1 cellular context compared by ENCODE assay signal in the genomic region with DNA sequence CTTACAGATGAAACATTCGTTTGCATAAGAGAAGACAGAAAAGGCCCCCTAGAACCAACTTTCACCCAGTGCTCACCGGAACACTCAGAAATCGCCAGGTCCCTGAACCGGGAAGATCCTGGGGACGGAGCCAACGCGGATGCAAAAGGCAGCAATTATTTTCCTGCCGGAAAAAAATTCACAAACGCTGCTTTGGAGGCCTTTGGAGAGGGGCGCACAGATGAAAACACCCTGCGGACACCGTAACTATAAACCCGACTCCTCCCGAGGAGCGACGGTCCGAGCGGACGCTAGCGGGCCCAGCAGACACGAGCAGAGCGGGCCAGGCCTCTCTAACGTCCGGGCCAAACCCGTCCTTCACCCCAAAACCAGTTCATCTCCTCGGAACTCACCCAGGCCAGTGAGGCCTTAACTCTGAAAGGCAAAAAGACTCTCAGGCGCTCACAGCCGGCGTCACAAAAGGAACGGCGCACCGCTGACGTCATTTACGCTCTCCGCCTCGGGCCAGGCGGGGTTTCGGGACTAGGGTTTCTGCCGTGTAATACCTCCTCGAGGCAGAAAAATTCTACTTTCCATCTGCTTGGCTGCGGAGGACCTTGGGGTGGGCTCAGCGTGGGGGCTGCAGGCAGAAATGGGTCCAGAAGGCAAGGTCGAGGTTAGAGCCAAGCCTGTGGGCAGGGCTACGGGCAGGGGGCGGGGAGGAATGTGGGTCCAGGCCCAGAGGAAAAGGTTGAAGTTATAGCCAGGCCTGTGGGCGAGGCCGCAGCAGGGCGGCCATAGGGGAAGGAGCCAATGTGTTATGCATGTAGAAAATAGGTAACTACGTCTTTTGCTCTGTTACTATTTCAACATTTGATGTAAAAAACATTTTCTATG.
TF ChIP-seq lines count a peak whose summit lies in the region.

A gene (minus strand): TSS at position 463 of the 876 bp plus-strand sequence. CDS start 2,413 bp downstream, outside the sequence.

TF ChIP-seq in SK-N-SH, 30 proteins besides CTCF, POLR2A, EP300 and RAD21:
- TF ChIP-seq SIN3A (IDR thresholded peaks at IDR 0.05; ENCODE audit: borderline replicate concordance, low read depth, low read length): no peak
- TF ChIP-seq TAF1 (IDR thresholded peaks at IDR 0.05; ENCODE audit: borderline replicate concordance, low read depth, low read length): peak; percentile 62; the same call in 1 of the 2 replicates
- TF ChIP-seq POLR2AphosphoS5 (IDR thresholded peaks at IDR 0.05; ENCODE audit: low read depth, low read length): peak; percentile 79
- TF ChIP-seq, protein P1, sequence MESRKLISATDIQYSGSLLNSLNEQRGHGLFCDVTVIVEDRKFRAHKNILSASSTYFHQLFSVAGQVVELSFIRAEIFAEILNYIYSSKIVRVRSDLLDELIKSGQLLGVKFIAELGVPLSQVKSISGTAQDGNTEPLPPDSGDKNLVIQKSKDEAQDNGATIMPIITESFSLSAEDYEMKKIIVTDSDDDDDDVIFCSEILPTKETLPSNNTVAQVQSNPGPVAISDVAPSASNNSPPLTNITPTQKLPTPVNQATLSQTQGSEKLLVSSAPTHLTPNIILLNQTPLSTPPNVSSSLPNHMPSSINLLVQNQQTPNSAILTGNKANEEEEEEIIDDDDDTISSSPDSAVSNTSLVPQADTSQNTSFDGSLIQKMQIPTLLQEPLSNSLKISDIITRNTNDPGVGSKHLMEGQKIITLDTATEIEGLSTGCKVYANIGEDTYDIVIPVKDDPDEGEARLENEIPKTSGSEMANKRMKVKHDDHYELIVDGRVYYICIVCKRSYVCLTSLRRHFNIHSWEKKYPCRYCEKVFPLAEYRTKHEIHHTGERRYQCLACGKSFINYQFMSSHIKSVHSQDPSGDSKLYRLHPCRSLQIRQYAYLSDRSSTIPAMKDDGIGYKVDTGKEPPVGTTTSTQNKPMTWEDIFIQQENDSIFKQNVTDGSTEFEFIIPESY (IDR thresholded peaks at IDR 0.05; ENCODE audit: borderline replicate concordance, low read depth): no peak
- no peak for TF ChIP-seq GABPA (IDR thresholded peaks at IDR 0.05; ENCODE audit: low read depth)
- TF ChIP-seq, protein P2, sequence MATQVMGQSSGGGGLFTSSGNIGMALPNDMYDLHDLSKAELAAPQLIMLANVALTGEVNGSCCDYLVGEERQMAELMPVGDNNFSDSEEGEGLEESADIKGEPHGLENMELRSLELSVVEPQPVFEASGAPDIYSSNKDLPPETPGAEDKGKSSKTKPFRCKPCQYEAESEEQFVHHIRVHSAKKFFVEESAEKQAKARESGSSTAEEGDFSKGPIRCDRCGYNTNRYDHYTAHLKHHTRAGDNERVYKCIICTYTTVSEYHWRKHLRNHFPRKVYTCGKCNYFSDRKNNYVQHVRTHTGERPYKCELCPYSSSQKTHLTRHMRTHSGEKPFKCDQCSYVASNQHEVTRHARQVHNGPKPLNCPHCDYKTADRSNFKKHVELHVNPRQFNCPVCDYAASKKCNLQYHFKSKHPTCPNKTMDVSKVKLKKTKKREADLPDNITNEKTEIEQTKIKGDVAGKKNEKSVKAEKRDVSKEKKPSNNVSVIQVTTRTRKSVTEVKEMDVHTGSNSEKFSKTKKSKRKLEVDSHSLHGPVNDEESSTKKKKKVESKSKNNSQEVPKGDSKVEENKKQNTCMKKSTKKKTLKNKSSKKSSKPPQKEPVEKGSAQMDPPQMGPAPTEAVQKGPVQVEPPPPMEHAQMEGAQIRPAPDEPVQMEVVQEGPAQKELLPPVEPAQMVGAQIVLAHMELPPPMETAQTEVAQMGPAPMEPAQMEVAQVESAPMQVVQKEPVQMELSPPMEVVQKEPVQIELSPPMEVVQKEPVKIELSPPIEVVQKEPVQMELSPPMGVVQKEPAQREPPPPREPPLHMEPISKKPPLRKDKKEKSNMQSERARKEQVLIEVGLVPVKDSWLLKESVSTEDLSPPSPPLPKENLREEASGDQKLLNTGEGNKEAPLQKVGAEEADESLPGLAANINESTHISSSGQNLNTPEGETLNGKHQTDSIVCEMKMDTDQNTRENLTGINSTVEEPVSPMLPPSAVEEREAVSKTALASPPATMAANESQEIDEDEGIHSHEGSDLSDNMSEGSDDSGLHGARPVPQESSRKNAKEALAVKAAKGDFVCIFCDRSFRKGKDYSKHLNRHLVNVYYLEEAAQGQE (IDR thresholded peaks at IDR 0.05; ENCODE audit: low read depth, low read length): 0 out of 2 replicates have a peak, but pooled peaks have one; percentile 34
- TF ChIP-seq EZH2phosphoT487 (IDR thresholded peaks at IDR 0.05; ENCODE audit: borderline replicate concordance, low read depth): no peak
- no peak for TF ChIP-seq JUND (IDR thresholded peaks at IDR 0.05)
- 0 out of 2 replicates have a peak, but pooled peaks have one; percentile 26 for TF ChIP-seq TEAD4 (IDR thresholded peaks at IDR 0.05; ENCODE audit: borderline replicate concordance, insufficient read depth)
- TF ChIP-seq, protein P3, sequence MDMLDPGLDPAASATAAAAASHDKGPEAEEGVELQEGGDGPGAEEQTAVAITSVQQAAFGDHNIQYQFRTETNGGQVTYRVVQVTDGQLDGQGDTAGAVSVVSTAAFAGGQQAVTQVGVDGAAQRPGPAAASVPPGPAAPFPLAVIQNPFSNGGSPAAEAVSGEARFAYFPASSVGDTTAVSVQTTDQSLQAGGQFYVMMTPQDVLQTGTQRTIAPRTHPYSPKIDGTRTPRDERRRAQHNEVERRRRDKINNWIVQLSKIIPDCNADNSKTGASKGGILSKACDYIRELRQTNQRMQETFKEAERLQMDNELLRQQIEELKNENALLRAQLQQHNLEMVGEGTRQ (IDR thresholded peaks at IDR 0.05; ENCODE audit: borderline replicate concordance, low read depth, low read length): no peak
- TF ChIP-seq YY1 (IDR thresholded peaks at IDR 0.05; ENCODE audit: low read depth): peak; percentile 43; the same call in 1 of the 2 replicates
- TF ChIP-seq RFX5 (IDR thresholded peaks at IDR 0.05; ENCODE audit: low read length): 0 out of 2 replicates have a peak, but pooled peaks have one; percentile 22
- TF ChIP-seq RXRA (IDR thresholded peaks at IDR 0.05; ENCODE audit: borderline replicate concordance, low read depth): no peak
- no peak for TF ChIP-seq GATA2 (CRISPR knock-in tag; IDR thresholded peaks at IDR 0.05)
- no peak for TF ChIP-seq NRF1 (IDR thresholded peaks at IDR 0.05; ENCODE audit: low read depth, low read length)
- TF ChIP-seq FOSL2 (IDR thresholded peaks at IDR 0.05; ENCODE audit: borderline replicate concordance, low read depth): no peak
- 0 out of 2 replicates have a peak, but pooled peaks have one; percentile 13 for TF ChIP-seq RCOR1 (IDR thresholded peaks at IDR 0.05; ENCODE audit: low read length)
- TF ChIP-seq, protein P4, sequence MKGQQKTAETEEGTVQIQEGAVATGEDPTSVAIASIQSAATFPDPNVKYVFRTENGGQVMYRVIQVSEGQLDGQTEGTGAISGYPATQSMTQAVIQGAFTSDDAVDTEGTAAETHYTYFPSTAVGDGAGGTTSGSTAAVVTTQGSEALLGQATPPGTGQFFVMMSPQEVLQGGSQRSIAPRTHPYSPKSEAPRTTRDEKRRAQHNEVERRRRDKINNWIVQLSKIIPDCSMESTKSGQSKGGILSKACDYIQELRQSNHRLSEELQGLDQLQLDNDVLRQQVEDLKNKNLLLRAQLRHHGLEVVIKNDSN (IDR thresholded peaks at IDR 0.05; ENCODE audit: borderline replicate concordance, low read depth): no peak
- no peak for TF ChIP-seq SMC3 (IDR thresholded peaks at IDR 0.05; ENCODE audit: low read depth, low read length)
- TF ChIP-seq FOXJ3 (CRISPR knock-in tag; IDR thresholded peaks at IDR 0.05): no peak
- peak; percentile 65 for TF ChIP-seq MXI1 (IDR thresholded peaks at IDR 0.05; ENCODE audit: low read depth, low read length)
- TF ChIP-seq, protein P5, sequence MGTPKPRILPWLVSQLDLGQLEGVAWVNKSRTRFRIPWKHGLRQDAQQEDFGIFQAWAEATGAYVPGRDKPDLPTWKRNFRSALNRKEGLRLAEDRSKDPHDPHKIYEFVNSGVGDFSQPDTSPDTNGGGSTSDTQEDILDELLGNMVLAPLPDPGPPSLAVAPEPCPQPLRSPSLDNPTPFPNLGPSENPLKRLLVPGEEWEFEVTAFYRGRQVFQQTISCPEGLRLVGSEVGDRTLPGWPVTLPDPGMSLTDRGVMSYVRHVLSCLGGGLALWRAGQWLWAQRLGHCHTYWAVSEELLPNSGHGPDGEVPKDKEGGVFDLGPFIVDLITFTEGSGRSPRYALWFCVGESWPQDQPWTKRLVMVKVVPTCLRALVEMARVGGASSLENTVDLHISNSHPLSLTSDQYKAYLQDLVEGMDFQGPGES (IDR thresholded peaks at IDR 0.05; ENCODE audit: low read depth, low read length): no peak
- TF ChIP-seq CHD2 (IDR thresholded peaks at IDR 0.05; ENCODE audit: low read length, partially characterized antibody): peak; percentile 64
- no peak for TF ChIP-seq TCF12 (IDR thresholded peaks at IDR 0.05)
- TF ChIP-seq, protein P6, sequence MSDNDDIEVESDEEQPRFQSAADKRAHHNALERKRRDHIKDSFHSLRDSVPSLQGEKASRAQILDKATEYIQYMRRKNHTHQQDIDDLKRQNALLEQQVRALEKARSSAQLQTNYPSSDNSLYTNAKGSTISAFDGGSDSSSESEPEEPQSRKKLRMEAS (IDR thresholded peaks at IDR 0.05; ENCODE audit: low read depth): peak; percentile 86
- TF ChIP-seq NFIC (IDR thresholded peaks at IDR 0.05; ENCODE audit: borderline replicate concordance): no peak
- no peak for TF ChIP-seq FOXM1 (IDR thresholded peaks at IDR 0.05; ENCODE audit: low read depth)
- TF ChIP-seq ELF1 (IDR thresholded peaks at IDR 0.05): 0 out of 2 replicates have a peak, but pooled peaks have one; percentile 23
- TF ChIP-seq MEF2A (IDR thresholded peaks at IDR 0.05; ENCODE audit: borderline replicate concordance, low read depth): no peak
- TF ChIP-seq, protein P7, sequence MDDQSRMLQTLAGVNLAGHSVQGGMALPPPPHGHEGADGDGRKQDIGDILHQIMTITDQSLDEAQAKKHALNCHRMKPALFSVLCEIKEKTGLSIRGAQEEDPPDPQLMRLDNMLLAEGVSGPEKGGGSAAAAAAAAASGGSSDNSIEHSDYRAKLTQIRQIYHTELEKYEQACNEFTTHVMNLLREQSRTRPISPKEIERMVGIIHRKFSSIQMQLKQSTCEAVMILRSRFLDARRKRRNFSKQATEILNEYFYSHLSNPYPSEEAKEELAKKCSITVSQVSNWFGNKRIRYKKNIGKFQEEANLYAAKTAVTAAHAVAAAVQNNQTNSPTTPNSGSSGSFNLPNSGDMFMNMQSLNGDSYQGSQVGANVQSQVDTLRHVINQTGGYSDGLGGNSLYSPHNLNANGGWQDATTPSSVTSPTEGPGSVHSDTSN (IDR thresholded peaks at IDR 0.05): no peak
